ENCODE assay signal across 1 cellular context in genomic region chr9:34346873-34347799, GRCh38.
TF ChIP-seq lines count a peak whose summit lies in the region.

No MANE protein-coding gene starts in this region.

TF ChIP-seq in H1, 55 proteins besides CTCF, POLR2A, EP300 and RAD21:
- no peak for TF ChIP-seq MAFK (IDR thresholded peaks at IDR 0.05; ENCODE audit: low read depth, low read length)
- no peak for TF ChIP-seq SP2 (IDR thresholded peaks at IDR 0.05; ENCODE audit: low read length)
- no peak for TF ChIP-seq BRCA1 (IDR thresholded peaks at IDR 0.05; ENCODE audit: low read depth, low read length)
- no peak for TF ChIP-seq CEBPB (IDR thresholded peaks at IDR 0.05; ENCODE audit: low read depth, low read length)
- no peak for TF ChIP-seq RNF2 (IDR thresholded peaks at IDR 0.05; ENCODE audit: borderline replicate concordance, low read depth, low read length, missing control alignments, poor library complexity, severe bottlenecking)
- TF ChIP-seq POU5F1 (IDR thresholded peaks at IDR 0.05; ENCODE audit: low read depth, low read length): no peak
- no peak for TF ChIP-seq CTBP2 (IDR thresholded peaks at IDR 0.05; ENCODE audit: borderline replicate concordance, insufficient read depth, insufficient read length, low read length)
- no peak for TF ChIP-seq USF2 (IDR thresholded peaks at IDR 0.05; ENCODE audit: low read length)
- TF ChIP-seq TAF7 (optimal IDR thresholded peaks at IDR 0.05; ENCODE audit: borderline replicate concordance, low read depth, low read length): no peak
- no peak for TF ChIP-seq BACH1 (IDR thresholded peaks at IDR 0.05; ENCODE audit: low read length)
- no peak for TF ChIP-seq CBX8 (IDR thresholded peaks at IDR 0.05; ENCODE audit: borderline replicate concordance, low read depth, low read length)
- no peak for TF ChIP-seq TBP (IDR thresholded peaks at IDR 0.05; ENCODE audit: low read depth, low read length)
